1 cellular context compared by ENCODE assay signal in genomic region chr10:97347317-97347716, GRCh38.
TF ChIP-seq lines count a peak whose summit lies in the region.

No MANE protein-coding gene starts in this region.

TF ChIP-seq in K562, 482 proteins besides CTCF, POLR2A, EP300 and RAD21 (continued from another document and continues in another):
- TF ChIP-seq NUFIP1 (IDR thresholded peaks at IDR 0.05; ENCODE audit: partially characterized antibody): no peak
- TF ChIP-seq SMARCC2 (IDR thresholded peaks at IDR 0.05; ENCODE audit: low read depth): no peak
- TF ChIP-seq RNF219 (CRISPR knock-in tag; IDR thresholded peaks at IDR 0.05): no peak
- no peak for TF ChIP-seq ZNF133 (CRISPR knock-in tag; IDR thresholded peaks at IDR 0.05)
- TF ChIP-seq E2F8 (IDR thresholded peaks at IDR 0.05; ENCODE audit: low read depth, partially characterized antibody): no peak
- TF ChIP-seq CBFA2T3 (IDR thresholded peaks at IDR 0.05): peak; percentile 88
- no peak for TF ChIP-seq ZNF408 (CRISPR knock-in tag; IDR thresholded peaks at IDR 0.05; ENCODE audit: low read depth)
- TF ChIP-seq DPF2 (IDR thresholded peaks at IDR 0.05): peak; percentile 82
- TF ChIP-seq MGA (IDR thresholded peaks at IDR 0.05): no peak
- TF ChIP-seq ARID1B (IDR thresholded peaks at IDR 0.05): peak; percentile 86
- no peak for TF ChIP-seq PURB (CRISPR knock-in tag; IDR thresholded peaks at IDR 0.05; ENCODE audit: low read depth)
- TF ChIP-seq CHD4 (IDR thresholded peaks at IDR 0.05; ENCODE audit: insufficient read depth, insufficient replicate concordance, low read depth, low read length, poor library complexity, severe bottlenecking): no peak
- 0 out of 2 replicates have a peak, but pooled peaks have one; percentile 15 for TF ChIP-seq GATA2 (CRISPR knock-in tag; IDR thresholded peaks at IDR 0.05)
- TF ChIP-seq ARNT (IDR thresholded peaks at IDR 0.05): no peak
- TF ChIP-seq CBFA2T2 (conservative IDR thresholded peaks at IDR 0.05): peak; percentile 80
- TF ChIP-seq MXI1 (IDR thresholded peaks at IDR 0.05; ENCODE audit: low read depth, low read length): no peak
- peak; percentile 58 for TF ChIP-seq TEAD4 (IDR thresholded peaks at IDR 0.05; ENCODE audit: low read length)
- TF ChIP-seq TEAD4 (CRISPR knock-in tag; IDR thresholded peaks at IDR 0.05; ENCODE audit: borderline replicate concordance): no peak
- TF ChIP-seq HDAC2 (IDR thresholded peaks at IDR 0.05): no peak
- no peak for TF ChIP-seq WHSC1 (IDR thresholded peaks at IDR 0.05; ENCODE audit: low read length)
- TF ChIP-seq SRSF7 (optimal IDR thresholded peaks at IDR 0.05; ENCODE audit: low read depth, low read length): no peak
- no peak for TF ChIP-seq HIVEP1 (CRISPR knock-in tag; IDR thresholded peaks at IDR 0.05)
- no peak for TF ChIP-seq SNIP1 (IDR thresholded peaks at IDR 0.05; ENCODE audit: low read depth)
- no peak for TF ChIP-seq ZBTB11 (CRISPR knock-in tag; IDR thresholded peaks at IDR 0.05)
- 0 out of 2 replicates have a peak, but pooled peaks have one; percentile 12 for TF ChIP-seq SOX6 (IDR thresholded peaks at IDR 0.05)
- no peak for TF ChIP-seq JUND (IDR thresholded peaks at IDR 0.05; ENCODE audit: borderline replicate concordance, low read depth, low read length)
- no peak for TF ChIP-seq JUND (tag; IDR thresholded peaks at IDR 0.05; ENCODE audit: borderline replicate concordance, low read depth, low read length)
- TF ChIP-seq SMARCE1 (IDR thresholded peaks at IDR 0.05): peak; percentile 23; the same call in 1 of the 2 replicates
- TF ChIP-seq TARDBP (IDR thresholded peaks at IDR 0.05): no peak
- TF ChIP-seq NFATC3 (IDR thresholded peaks at IDR 0.05): no peak
- no peak for TF ChIP-seq ZNF398 (CRISPR knock-in tag; IDR thresholded peaks at IDR 0.05)
- TF ChIP-seq PBX2 (CRISPR knock-in tag; IDR thresholded peaks at IDR 0.05; ENCODE audit: low read depth): no peak
- no peak for TF ChIP-seq PBX2 (tag; conservative IDR thresholded peaks at IDR 0.05; ENCODE audit: low read depth)
- no peak for TF ChIP-seq ZNF165 (CRISPR knock-in tag; IDR thresholded peaks at IDR 0.05; ENCODE audit: borderline replicate concordance)
- TF ChIP-seq NFYB (IDR thresholded peaks at IDR 0.05; ENCODE audit: extremely low read depth, insufficient read length): no peak
- peak; percentile 78 for TF ChIP-seq TAL1 (IDR thresholded peaks at IDR 0.05)
